ENCODE assay signal across 18 cellular contexts in the genomic region with DNA sequence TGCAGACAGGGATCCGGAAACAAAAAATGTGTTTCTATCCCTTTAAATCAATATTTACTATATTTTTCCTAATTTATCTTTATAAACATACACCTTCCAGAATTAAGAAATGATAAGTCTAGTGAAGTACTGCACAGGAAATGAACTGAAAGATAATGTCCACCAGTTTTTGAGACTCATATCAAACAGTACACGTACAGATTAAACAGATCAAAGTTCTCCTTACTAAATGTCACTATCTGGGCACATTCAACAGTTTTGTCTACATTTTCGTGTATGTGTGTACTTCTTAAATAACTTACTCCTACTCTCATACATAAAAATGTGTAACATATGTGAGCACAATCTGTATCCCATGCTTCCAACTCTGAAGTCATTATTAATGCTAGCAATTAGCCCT.
"Had no signal": no experiment of that assay in that cellular context is flagged by ENCODE, and none has a peak within 500 bp of the region (broad histone marks: within the 10 kb centered on the region; RNA-seq: fewer than 3 reads in every experiment).

No MANE protein-coding gene starts in this region.

- H3K4me3 ChIP-seq: spleen, upper lobe of right lung had no signal

- ATAC-seq: activated CD4-positive, alpha-beta T cell treated with anti-CD3 and anti-CD28 coated beads for 36 hours; activated T-cell treated with anti-CD3 and anti-CD28 coated beads, Interleukin-2, amount 50 U/mL, for 4 hours; natural killer cell treated with Interleukin-12 subunit alpha and Interleukin-12 subunit beta and Interleukin-15 and Interleukin-18, amount 100 ng/mL, for 72 hours; T-cell; upper lobe of right lung had no signal

- H3K27ac Mint-ChIP-seq: activated B cell treated with CpG ODN at 0.5 μM for 24 hours; activated CD4-positive, alpha-beta T cell treated with anti-CD3 and anti-CD28 coated beads for 36 hours; activated naive CD4-positive, alpha-beta T cell treated with anti-CD3 and anti-CD28 coated beads for 36 hours; activated naive CD8-positive, alpha-beta T cell treated with anti-CD3 and anti-CD28 coated beads, Interleukin-2, amount 10 ng/mL, durations not matched to agents 7 days and 5 days; natural killer cell treated with Interleukin-12 subunit alpha and Interleukin-12 subunit beta and Interleukin-15 and Interleukin-18, amount 100 ng/mL, for 72 hours; T-cell had no signal

- DNase-seq: activated B cell treated with CpG ODN at 0.5 μM for 24 hours; activated CD4-positive, alpha-beta T cell treated with anti-CD3 and anti-CD28 coated beads for 36 hours; activated CD4-positive, alpha-beta T cell treated with anti-CD3 and anti-CD28 coated beads, Interleukin-2, amount 50 U/mL, for 48 hours; activated CD8-positive, alpha-beta memory T cell treated with anti-CD3 and anti-CD28 coated beads, Interleukin-2, amount 50 U/mL, for 48 hours; activated effector memory CD4-positive, alpha-beta T cell treated with Interleukin-2 at 50 U/mL for 16 hours; activated naive CD4-positive, alpha-beta T cell treated with anti-CD3 and anti-CD28 coated beads for 36 hours; activated naive CD8-positive, alpha-beta T cell treated with anti-CD3 and anti-CD28 coated beads, Interleukin-2, amount 10 ng/mL, durations not matched to agents 7 days and 5 days; activated T-cell treated with anti-CD3 and anti-CD28 coated beads, Interleukin-2, amount 50 U/mL, for 4 hours; kidney; nucleus accumbens; posterior cingulate gyrus; spleen; stimulated activated CD4-positive, alpha-beta T cell treated with anti-CD3 and anti-CD28 coated beads, Interleukin-4, amount 100 ng/mL, for 1 hour; stimulated activated naive CD4-positive, alpha-beta T cell treated with Interleukin-2 at 50 U/mL for 16 hours; T-cell; upper lobe of right lung had no signal

- H3K4me3 Mint-ChIP-seq: activated B cell treated with CpG ODN at 0.5 μM for 24 hours; activated CD4-positive, alpha-beta T cell treated with anti-CD3 and anti-CD28 coated beads for 36 hours; activated naive CD4-positive, alpha-beta T cell treated with anti-CD3 and anti-CD28 coated beads for 36 hours; activated naive CD8-positive, alpha-beta T cell treated with anti-CD3 and anti-CD28 coated beads, Interleukin-2, amount 10 ng/mL, durations not matched to agents 7 days and 5 days; activated T-cell treated with anti-CD3 and anti-CD28 coated beads, Interleukin-2, amount 50 U/mL, for 4 hours; natural killer cell treated with Interleukin-12 subunit alpha and Interleukin-12 subunit beta and Interleukin-15 and Interleukin-18, amount 100 ng/mL, for 72 hours; T-cell had no signal

- H3K27me3 ChIP-seq: upper lobe of right lung had no signal

- H3K36me3 ChIP-seq: spleen, upper lobe of right lung had no signal

- H3K36me3 Mint-ChIP-seq: activated naive CD8-positive, alpha-beta T cell treated with anti-CD3 and anti-CD28 coated beads, Interleukin-2, amount 10 ng/mL, durations not matched to agents 7 days and 5 days; natural killer cell treated with Interleukin-12 subunit alpha and Interleukin-12 subunit beta and Interleukin-15 and Interleukin-18, amount 100 ng/mL, for 72 hours; T-cell had no signal

- H3K9me3 ChIP-seq: spleen, upper lobe of right lung had no signal

- H3K9me3 Mint-ChIP-seq: activated B cell treated with CpG ODN at 0.5 μM for 24 hours; activated naive CD4-positive, alpha-beta T cell treated with anti-CD3 and anti-CD28 coated beads for 36 hours; activated naive CD8-positive, alpha-beta T cell treated with anti-CD3 and anti-CD28 coated beads, Interleukin-2, amount 10 ng/mL, durations not matched to agents 7 days and 5 days; activated T-cell treated with anti-CD3 and anti-CD28 coated beads, Interleukin-2, amount 50 U/mL, for 4 hours; natural killer cell treated with Interleukin-12 subunit alpha and Interleukin-12 subunit beta and Interleukin-15 and Interleukin-18, amount 100 ng/mL, for 72 hours; T-cell had no signal

- H3K4me1 Mint-ChIP-seq: activated B cell treated with CpG ODN at 0.5 μM for 24 hours; activated naive CD8-positive, alpha-beta T cell treated with anti-CD3 and anti-CD28 coated beads, Interleukin-2, amount 10 ng/mL, durations not matched to agents 7 days and 5 days; T-cell had no signal

- H3K27ac ChIP-seq: epithelial cell of prostate, spleen, upper lobe of right lung had no signal
